8 cellular contexts compared by ENCODE assay signal in genomic region chr1:241847540-241847795, GRCh38. TPM values are rescaled to one million over a fixed set of nuclear protein-coding genes. Genes with fewer than 3 reads are reported as not detected.
A peak's percentile ranks its signal among the peaks of the same experiment; 100 is the strongest.
DNase-seq lines count a peak whose midpoint lies in the region; ATAC-seq, FAIRE-seq and TF ChIP-seq lines count a peak whose summit lies in the region.

No MANE protein-coding gene starts in this region.

- DNase-seq in GM12865 (ENCODE audit: low read depth) (no peak), fibroblast of villous mesenchyme (ENCODE audit: low read depth) (no peak), retinal pigment epithelial cell (ENCODE audit: low read depth) (no peak), urothelium cell line (ENCODE audit: low spot score) (no peak), Kasumi-1 (lab: John Stamatoyannopoulos, UW) (no peak)

- ATAC-seq in GM21367 (IDR thresholded peaks at IDR 0.05; ENCODE audit: unreplicated experiment): no peak
- ATAC-seq in GM21360 (IDR thresholded peaks at IDR 0.05; ENCODE audit: unreplicated experiment): no peak

- TF ChIP-seq CTCF in GM12865 (IDR thresholded peaks at IDR 0.05; ENCODE audit: insufficient read depth, low read depth, low read length, missing control alignments) (no peak), VCaP (conservative IDR thresholded peaks at IDR 0.05) (no peak), fibroblast of villous mesenchyme (IDR thresholded peaks at IDR 0.05; ENCODE audit: insufficient read depth, low read depth, low read length) (no peak), retinal pigment epithelial cell (conservative IDR thresholded peaks at IDR 0.05; ENCODE audit: low read depth, low read length) (no peak)

- H3K27ac ChIP-seq in VCaP: peak overlapping the region; percentile 93

- H3K4me3 ChIP-seq in GM12865 (ENCODE audit: low read depth, low read length) (peak overlapping the region; percentile 64), fibroblast of villous mesenchyme (ENCODE audit: low read depth, low read length) (peak overlapping the region; percentile 90), retinal pigment epithelial cell (ENCODE audit: low read length) (peak overlapping the region; percentile 92)

- FAIRE-seq in urothelium cell line (lab: Jason Lieb, UNC): no peak

RNA-seq across cellular contexts. Expression of gene EXO1, which starts 0.5 kb away (rescaled TPM):
- 7.7 and 12.5 TPM in 2 replicates for total RNA-seq in fibroblast of villous mesenchyme
